Comparison of ENCODE assay signal across 9 cellular contexts in genomic region chr6:169556758-169557505, GRCh38.
DNase-seq lines count a peak whose midpoint lies in the region; ATAC-seq lines count a peak whose summit lies in the region.
"Had no signal": no experiment of that assay in that cellular context is flagged by ENCODE, and none has a peak within 500 bp of the region (broad histone marks: within the 10 kb centered on the region; RNA-seq: fewer than 3 reads in every experiment).

No MANE protein-coding gene starts in this region.

- peaks cover 22% of the 10 kb centered on the region for H3K4me1 Mint-ChIP-seq in activated CD8-positive, alpha-beta memory T cell treated with anti-CD3 and anti-CD28 coated beads, Interleukin-2, amount 10 ng/mL, durations not matched to agents 7 days and 5 days
- H3K4me1 Mint-ChIP-seq in activated naive CD4-positive, alpha-beta T cell treated with anti-CD3 and anti-CD28 coated beads, Interleukin-2, amount 10 ng/mL, durations not matched to agents 7 days and 5 days: peaks cover 14% of the 10 kb centered on the region
- H3K4me1 Mint-ChIP-seq in stimulated activated naive CD8-positive, alpha-beta T cell treated with anti-CD3 and anti-CD28 coated beads, Interleukin-15, Interleukin-2, amounts not matched to agents 100 ng/mL and 50 ng/mL, for 24 hours (ENCODE audit: low read depth): peaks cover 17% of the 10 kb centered on the region

- DNase-seq in activated CD8-positive, alpha-beta memory T cell treated with anti-CD3 and anti-CD28 coated beads, Interleukin-2, amount 10 ng/mL, durations not matched to agents 7 days and 5 days: peak; percentile 81
- DNase-seq in activated CD8-positive, alpha-beta memory T cell treated with anti-CD3 and anti-CD28 coated beads, Interleukin-2, amount 50 U/mL, for 4 hours: no peak
- DNase-seq in activated naive CD4-positive, alpha-beta T cell treated with anti-CD3 and anti-CD28 coated beads, Interleukin-2, amount 10 ng/mL, durations not matched to agents 7 days and 5 days: peak; percentile 54
- DNase-seq in cerebellum (ENCODE audit: low spot score) (no peak), HT-29 (ENCODE audit: low spot score) (no peak), NCI-H2171 (lab: John Stamatoyannopoulos, UW) (no peak)
- DNase-seq: NCI-H510A treated with DMSO at 0.1 percent for 48 hours had no signal

- CTCF ChIA-PET in activated CD8-positive, alpha-beta memory T cell treated with anti-CD3 and anti-CD28 coated beads, Interleukin-2, amount 10 ng/mL, durations not matched to agents 7 days and 5 days (lab: Charles Lee): interaction anchor here (1.2 kb wide), 1 partner anchor 12 kb away, joined by 3 read pairs; no protein-coding TSS in a partner anchor
- CTCF ChIA-PET in activated naive CD4-positive, alpha-beta T cell treated with anti-CD3 and anti-CD28 coated beads, Interleukin-2, amount 10 ng/mL, durations not matched to agents 7 days and 5 days (lab: Charles Lee): interaction anchor here (0.6 kb wide), 1 partner anchor 501 kb away, joined by 3 read pairs; no protein-coding TSS in a partner anchor

- peaks cover 4% of the 10 kb centered on the region for H3K27me3 Mint-ChIP-seq in activated CD8-positive, alpha-beta memory T cell treated with anti-CD3 and anti-CD28 coated beads, Interleukin-2, amount 10 ng/mL, durations not matched to agents 7 days and 5 days
- H3K27me3 Mint-ChIP-seq in activated naive CD4-positive, alpha-beta T cell treated with anti-CD3 and anti-CD28 coated beads, Interleukin-2, amount 10 ng/mL, durations not matched to agents 7 days and 5 days: peaks cover 15% of the 10 kb centered on the region
- peaks cover 39% of the 10 kb centered on the region for H3K27me3 Mint-ChIP-seq in stimulated activated naive CD8-positive, alpha-beta T cell treated with anti-CD3 and anti-CD28 coated beads, Interleukin-15, Interleukin-2, amounts not matched to agents 100 ng/mL and 50 ng/mL, for 24 hours

- no peaks in the 10 kb centered on the region for H3K9me3 Mint-ChIP-seq in activated CD8-positive, alpha-beta memory T cell treated with anti-CD3 and anti-CD28 coated beads, Interleukin-2, amount 10 ng/mL, durations not matched to agents 7 days and 5 days (ENCODE audit: low read depth)
- no peaks in the 10 kb centered on the region for H3K9me3 Mint-ChIP-seq in activated naive CD4-positive, alpha-beta T cell treated with anti-CD3 and anti-CD28 coated beads, Interleukin-2, amount 10 ng/mL, durations not matched to agents 7 days and 5 days
- no peaks in the 10 kb centered on the region for H3K9me3 Mint-ChIP-seq in stimulated activated naive CD8-positive, alpha-beta T cell treated with anti-CD3 and anti-CD28 coated beads, Interleukin-15, Interleukin-2, amounts not matched to agents 100 ng/mL and 50 ng/mL, for 24 hours

- peak overlapping the region; percentile 72 for H3K27ac Mint-ChIP-seq in activated CD8-positive, alpha-beta memory T cell treated with anti-CD3 and anti-CD28 coated beads, Interleukin-2, amount 10 ng/mL, durations not matched to agents 7 days and 5 days
- peak overlapping the region; percentile 24 for H3K27ac Mint-ChIP-seq in activated naive CD4-positive, alpha-beta T cell treated with anti-CD3 and anti-CD28 coated beads, Interleukin-2, amount 10 ng/mL, durations not matched to agents 7 days and 5 days
- peak overlapping the region; percentile 79 for H3K27ac Mint-ChIP-seq in stimulated activated naive CD8-positive, alpha-beta T cell treated with anti-CD3 and anti-CD28 coated beads, Interleukin-15, Interleukin-2, amounts not matched to agents 100 ng/mL and 50 ng/mL, for 24 hours

- peak overlapping the region; percentile 11 for H3K4me3 Mint-ChIP-seq in activated CD8-positive, alpha-beta memory T cell treated with anti-CD3 and anti-CD28 coated beads, Interleukin-2, amount 10 ng/mL, durations not matched to agents 7 days and 5 days
- H3K4me3 Mint-ChIP-seq in activated naive CD4-positive, alpha-beta T cell treated with anti-CD3 and anti-CD28 coated beads, Interleukin-2, amount 10 ng/mL, durations not matched to agents 7 days and 5 days: peak overlapping the region; percentile 4
- peak overlapping the region; percentile 55 for H3K4me3 Mint-ChIP-seq in stimulated activated naive CD8-positive, alpha-beta T cell treated with anti-CD3 and anti-CD28 coated beads, Interleukin-15, Interleukin-2, amounts not matched to agents 100 ng/mL and 50 ng/mL, for 24 hours

- peaks cover 9% of the 10 kb centered on the region for H3K36me3 Mint-ChIP-seq in activated CD8-positive, alpha-beta memory T cell treated with anti-CD3 and anti-CD28 coated beads, Interleukin-2, amount 10 ng/mL, durations not matched to agents 7 days and 5 days
- no peaks in the 10 kb centered on the region for H3K36me3 Mint-ChIP-seq in activated naive CD4-positive, alpha-beta T cell treated with anti-CD3 and anti-CD28 coated beads, Interleukin-2, amount 10 ng/mL, durations not matched to agents 7 days and 5 days
- H3K36me3 Mint-ChIP-seq in stimulated activated naive CD8-positive, alpha-beta T cell treated with anti-CD3 and anti-CD28 coated beads, Interleukin-15, Interleukin-2, amounts not matched to agents 100 ng/mL and 50 ng/mL, for 24 hours (ENCODE audit: low read depth): peaks cover 32% of the 10 kb centered on the region

- peak; percentile 94 for ATAC-seq in activated CD8-positive, alpha-beta memory T cell treated with anti-CD3 and anti-CD28 coated beads, Interleukin-2, amount 10 ng/mL, durations not matched to agents 7 days and 5 days
- peak; percentile 100 for ATAC-seq in HG03095 (IDR thresholded peaks at IDR 0.05; ENCODE audit: unreplicated experiment)

Comparison
In these comparisons a context has a peak if more than half of its experiments do, and no peak if none do; other contexts are left out.
1. DNase-seq: peak in activated CD8-positive, alpha-beta memory T cell treated with anti-CD3 and anti-CD28 coated beads, Interleukin-2, amount 10 ng/mL, durations not matched to agents 7 days and 5 days (single experiment) and activated naive CD4-positive, alpha-beta T cell treated with anti-CD3 and anti-CD28 coated beads, Interleukin-2, amount 10 ng/mL, durations not matched to agents 7 days and 5 days (single experiment); none in activated CD8-positive, alpha-beta memory T cell treated with anti-CD3 and anti-CD28 coated beads, Interleukin-2, amount 50 U/mL, for 4 hours (single experiment), cerebellum (single experiment), HT-29 (single experiment) and NCI-H2171 (single experiment).
2. H3K27ac Mint-ChIP-seq: peak in every context shown above with its lines; median percentile 79 in stimulated activated naive CD8-positive, alpha-beta T cell treated with anti-CD3 and anti-CD28 coated beads, Interleukin-15, Interleukin-2, amounts not matched to agents 100 ng/mL and 50 ng/mL, for 24 hours; 72 in activated CD8-positive, alpha-beta memory T cell treated with anti-CD3 and anti-CD28 coated beads, Interleukin-2, amount 10 ng/mL, durations not matched to agents 7 days and 5 days; 24 in activated naive CD4-positive, alpha-beta T cell treated with anti-CD3 and anti-CD28 coated beads, Interleukin-2, amount 10 ng/mL, durations not matched to agents 7 days and 5 days.
3. H3K4me3 Mint-ChIP-seq: peak in every context shown above with its lines; median percentile 55 in stimulated activated naive CD8-positive, alpha-beta T cell treated with anti-CD3 and anti-CD28 coated beads, Interleukin-15, Interleukin-2, amounts not matched to agents 100 ng/mL and 50 ng/mL, for 24 hours; 11 in activated CD8-positive, alpha-beta memory T cell treated with anti-CD3 and anti-CD28 coated beads, Interleukin-2, amount 10 ng/mL, durations not matched to agents 7 days and 5 days; 4 in activated naive CD4-positive, alpha-beta T cell treated with anti-CD3 and anti-CD28 coated beads, Interleukin-2, amount 10 ng/mL, durations not matched to agents 7 days and 5 days.